25 cellular contexts compared by ENCODE assay signal in the genomic region with DNA sequence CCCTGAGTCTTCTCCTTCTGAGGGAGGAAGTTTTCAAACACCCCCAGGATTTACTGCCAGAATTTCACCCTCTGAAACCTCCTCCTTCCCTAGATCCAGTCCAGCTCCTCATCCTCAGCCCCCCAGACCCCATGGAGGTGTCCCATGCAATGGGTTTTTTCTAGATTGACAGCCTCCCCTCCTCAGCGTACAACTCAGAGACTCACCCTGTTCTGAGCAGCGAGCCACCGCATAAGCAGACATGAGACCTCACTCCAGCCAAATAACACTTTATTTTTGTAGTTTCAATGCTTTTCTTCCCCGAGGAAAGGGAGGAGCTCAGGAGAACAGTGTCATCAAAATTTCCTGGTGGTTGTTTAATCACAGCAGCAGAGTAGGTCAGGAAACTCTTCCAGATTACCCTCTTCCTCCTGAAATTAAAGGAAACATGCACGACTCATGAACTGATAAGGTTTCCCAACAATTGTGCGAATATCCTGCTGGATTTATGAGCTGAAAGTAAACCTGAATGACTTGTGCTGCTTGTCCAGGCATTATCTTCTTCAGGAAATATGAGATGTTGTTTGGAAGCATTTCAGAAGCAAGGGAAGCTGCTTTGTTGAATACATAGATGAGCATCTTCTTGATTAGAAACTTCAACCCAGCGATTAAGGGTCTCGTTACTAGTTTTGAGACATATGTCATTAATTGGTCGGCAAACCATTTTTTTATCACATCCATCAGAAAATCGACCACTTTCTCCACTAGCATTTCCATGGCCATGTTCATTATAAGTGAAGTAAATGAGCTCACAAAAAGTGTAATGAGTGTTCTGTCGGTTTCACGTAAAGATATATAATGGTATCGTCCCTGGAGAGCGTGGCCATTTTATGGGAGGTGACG. TPM values are rescaled to one million over a fixed set of nuclear protein-coding genes. Genes with fewer than 3 reads are reported as not detected.
DNase-seq lines count a peak whose midpoint lies in the region; ATAC-seq, FAIRE-seq and TF ChIP-seq lines count a peak whose summit lies in the region.
"Had no signal": no experiment of that assay in that cellular context is flagged by ENCODE, and none has a peak within 500 bp of the region (broad histone marks: within the 10 kb centered on the region; RNA-seq: fewer than 3 reads in every experiment).

No MANE protein-coding gene starts in this region.

- H3K4me1 ChIP-seq in SK-N-SH (ENCODE audit: control insufficient read depth in 1 of 2, insufficient read depth in 2 of 2, low read depth in 1 of 2, low read length in 1 of 2) (no peaks in the 10 kb centered on the region), mesodermal cell (ENCODE audit: control insufficient read depth, insufficient read depth, low read length, poor library complexity, severe bottlenecking) (no peaks in the 10 kb centered on the region), upper lobe of right lung (peaks cover 9% of the 10 kb centered on the region)

- no peaks in the 10 kb centered on the region for H3K9me2 ChIP-seq in SK-N-SH

- DNase-seq in SK-N-SH (no peak), Right ventricle myocardium superior (no peak), upper lobe of right lung (no peak), urothelium cell line (ENCODE audit: low spot score) (no peak), mesenteric fat pad (ENCODE audit: low spot score) (no peak), NCI-H187 (lab: John Stamatoyannopoulos, UW) (no peak)
- DNase-seq: 8988T; activated CD8-positive, alpha-beta memory T cell treated with anti-CD3 and anti-CD28 coated beads for 24 hours; activated naive CD8-positive, alpha-beta T cell treated with anti-CD3 and anti-CD28 coated beads for 36 hours; DMS 273 treated with DMSO at 0.1 percent for 48 hours; effector CD4-positive, alpha-beta T cell; Kasumi-1; kidney glomerular epithelial cell; NCI-H1092 treated with DMSO at 0.1 percent for 48 hours; stimulated activated CD8-positive, alpha-beta memory T cell treated with anti-CD3 and anti-CD28 coated beads, Interleukin-4, amount 100 ng/mL, for 48 hours; T-helper 9 cell had no signal

- CTCF ChIA-PET in SK-N-SH (lab: Yijun Ruan, JAX), result interaction anchor here (0.8 kb wide), 2 partner anchors 30 to 91 kb away, joined by 3 to 4 read pairs; no protein-coding TSS in a partner anchor

- H4K20me1 ChIP-seq in SK-N-SH (ENCODE audit: insufficient read depth), result no peaks in the 10 kb centered on the region
- H4K20me1 ChIP-seq: BLaER1 had no signal

- H3K36me3 ChIP-seq in SK-N-SH (replicated peaks in 1 of 2; ENCODE audit: control insufficient read depth in 1 of 2, insufficient read depth in 2 of 2, low read length in 1 of 2) (no peaks in the 10 kb centered on the region), mesodermal cell (ENCODE audit: control insufficient read depth, insufficient read depth, low read length) (no peaks in the 10 kb centered on the region), upper lobe of right lung (no peaks in the 10 kb centered on the region)
- H3K36me3 ChIP-seq: BLaER1 had no signal

- H3K79me2 ChIP-seq in SK-N-SH (ENCODE audit: insufficient read depth), result no peaks in the 10 kb centered on the region

- TF ChIP-seq RAD21 in SK-N-SH (IDR thresholded peaks at IDR 0.05; ENCODE audit: low read length), result no peak

- no peak overlapping the region for H3K27ac ChIP-seq in SK-N-SH (ENCODE audit: low read depth in 2 of 2, low read length in 1 of 2)
- H3K27ac ChIP-seq in mesodermal cell (ENCODE audit: low read depth, low read length, severe bottlenecking), result no peak overlapping the region
- H3K27ac ChIP-seq in upper lobe of right lung, result peak overlapping the region; percentile 40
- H3K27ac ChIP-seq: BLaER1, SK-N-MC had no signal

- no peaks in the 10 kb centered on the region for H3F3A ChIP-seq in SK-N-SH (replicated peaks; ENCODE audit: insufficient read depth)

- no peak for TF ChIP-seq CTCF in SK-N-SH (IDR thresholded peaks at IDR 0.05)
- TF ChIP-seq CTCF in upper lobe of right lung (IDR thresholded peaks at IDR 0.05), result no peak

- intact Hi-C loops in Right ventricle myocardium superior (cut with DNase I), result no loop called here
- intact Hi-C loops in upper lobe of right lung (cut with DNase I), result no loop called here

- 19% methylated on average over 15 of the region's 15 CpGs for WGBS in SK-N-SH (ENCODE audit: low lambda C conversion rate)
- 78 to 79% methylated on average over 9 to 11 of the region's 15 CpGs for WGBS in mesodermal cell (ENCODE audit: insufficient coverage in 2 of 2), 2 experiments

- H3K9me3 ChIP-seq in SK-N-SH, result no peaks in the 10 kb centered on the region
- H3K9me3 ChIP-seq in mesodermal cell (ENCODE audit: control insufficient read depth, low read length), result no peaks in the 10 kb centered on the region
- no peaks in the 10 kb centered on the region for H3K9me3 ChIP-seq in upper lobe of right lung
- H3K9me3 ChIP-seq: BLaER1 had no signal

- H3K4me3 ChIP-seq in SK-N-SH (ENCODE audit: low read depth in 2 of 2, low read length in 1 of 2) (no peak overlapping the region), mesodermal cell (ENCODE audit: extremely low read depth, insufficient read depth, low read length, poor library complexity, severe bottlenecking) (peak overlapping the region; percentile 10), upper lobe of right lung (peak overlapping the region; percentile 32)
- H3K4me3 ChIP-seq: BLaER1, SK-N-MC had no signal

- no peak overlapping the region for H3K4me2 ChIP-seq in SK-N-SH
- H3K4me2 ChIP-seq: BLaER1 had no signal

- no peak for FAIRE-seq in urothelium cell line (lab: Jason Lieb, UNC)
- FAIRE-seq: GM12891 had no signal

- no peak overlapping the region for H3K9ac ChIP-seq in SK-N-SH
- H3K9ac ChIP-seq: BLaER1 had no signal

- peaks cover 57% of the 10 kb centered on the region for H3K27me3 ChIP-seq in SK-N-SH (ENCODE audit: insufficient read depth)
- peaks cover 7% of the 10 kb centered on the region for H3K27me3 ChIP-seq in upper lobe of right lung
- H3K27me3 ChIP-seq: BLaER1 had no signal

- no peak for TF ChIP-seq EP300 in SK-N-SH (IDR thresholded peaks at IDR 0.05; ENCODE audit: borderline replicate concordance in 1 of 2, low read depth in 1 of 2, low read length in 1 of 2)

- H2AFZ ChIP-seq in SK-N-SH (ENCODE audit: low read depth), result peak overlapping the region; percentile 70; the same call in 1 of the 2 replicates

- ATAC-seq in SK-N-SH treated with all-trans-retinoic acid at 6 μM for 48 hours, result no peak
- ATAC-seq in Right ventricle myocardium superior (ENCODE audit: poor library complexity), result peak; percentile 39
- peak; percentile 25 for ATAC-seq in upper lobe of right lung

- POLR2A ChIA-PET in SK-N-SH (lab: Yijun Ruan, JAX), result no interaction called here

TF ChIP-seq in SK-N-SH, 30 proteins besides CTCF, POLR2A, EP300 and RAD21:
- TF ChIP-seq FOSL2 (IDR thresholded peaks at IDR 0.05; ENCODE audit: borderline replicate concordance, low read depth), result no peak
- no peak for TF ChIP-seq GABPA (IDR thresholded peaks at IDR 0.05; ENCODE audit: low read depth)
- no peak for TF ChIP-seq RFX5 (IDR thresholded peaks at IDR 0.05; ENCODE audit: low read length)
- TF ChIP-seq YY1 (IDR thresholded peaks at IDR 0.05; ENCODE audit: low read depth), result no peak
- no peak for TF ChIP-seq JUND (IDR thresholded peaks at IDR 0.05)
- no peak for TF ChIP-seq PBX3 (IDR thresholded peaks at IDR 0.05)

TF ChIP-seq in SK-N-SH treated with all-trans-retinoic acid at 6 μM for 48 hours, 23 proteins besides CTCF, POLR2A, EP300 and RAD21 (continues in another document):
- TF ChIP-seq, protein P1, sequence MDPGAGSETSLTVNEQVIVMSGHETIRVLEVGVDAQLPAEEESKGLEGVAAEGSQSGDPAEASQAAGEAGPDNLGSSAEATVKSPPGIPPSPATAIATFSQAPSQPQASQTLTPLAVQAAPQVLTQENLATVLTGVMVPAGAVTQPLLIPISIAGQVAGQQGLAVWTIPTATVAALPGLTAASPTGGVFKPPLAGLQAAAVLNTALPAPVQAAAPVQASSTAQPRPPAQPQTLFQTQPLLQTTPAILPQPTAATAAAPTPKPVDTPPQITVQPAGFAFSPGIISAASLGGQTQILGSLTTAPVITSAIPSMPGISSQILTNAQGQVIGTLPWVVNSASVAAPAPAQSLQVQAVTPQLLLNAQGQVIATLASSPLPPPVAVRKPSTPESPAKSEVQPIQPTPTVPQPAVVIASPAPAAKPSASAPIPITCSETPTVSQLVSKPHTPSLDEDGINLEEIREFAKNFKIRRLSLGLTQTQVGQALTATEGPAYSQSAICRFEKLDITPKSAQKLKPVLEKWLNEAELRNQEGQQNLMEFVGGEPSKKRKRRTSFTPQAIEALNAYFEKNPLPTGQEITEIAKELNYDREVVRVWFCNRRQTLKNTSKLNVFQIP (CRISPR knock-in tag; IDR thresholded peaks at IDR 0.05; ENCODE audit: borderline replicate concordance, low read depth), result no peak
- no peak for TF ChIP-seq SNAI2 (CRISPR knock-in tag; IDR thresholded peaks at IDR 0.05)

RNA-seq across cellular contexts. Expression of gene ERICH4, which starts 36.2 kb away (rescaled TPM):
- not detected in 2 replicates for polyA plus RNA-seq in SK-N-SH (2012; rRNA removed)
- 0.03 TPM in 1 of 2 replicates, not detected in the other for polyA plus RNA-seq in SK-N-SH (2012; cell fraction: cytosol; rRNA removed)
- not detected in 2 replicates for polyA plus RNA-seq in SK-N-SH (2012; cell fraction: nucleus; rRNA removed)
- total RNA-seq in Right ventricle myocardium superior (not detected), upper lobe of right lung (not detected), mesenteric fat pad (not detected)
- polyA plus RNA-seq in mesodermal cell (2013, experiment 1 of 2), result not detected
- not detected for polyA plus RNA-seq in mesodermal cell (2013, experiment 2 of 2)
- total RNA-seq: activated naive CD8-positive, alpha-beta T cell treated with anti-CD3 and anti-CD28 coated beads for 36 hours; activated T-helper 1 cell treated with anti-CD3 and anti-CD28 coated beads, Interleukin-12 subunit alpha, Interleukin-12 subunit beta, Interleukin-2, Interleukin-4 antibody, amounts not matched to agents 30 ng/mL and 10 ng/mL and 1 ng/mL, durations not matched to agents 14 hours and 24 hours and 36 hours; myocyte; osteoblast; temporal lobe had no signal

RNA-seq across cellular contexts. Expression of gene DMAC2, which starts 39.4 kb away (rescaled TPM):
- polyA plus RNA-seq in SK-N-SH (2012; rRNA removed), result 70.2 and 71.4 TPM in 2 replicates
- polyA plus RNA-seq in SK-N-SH (2012; cell fraction: cytosol; rRNA removed), result 49.7 and 58.5 TPM in 2 replicates
- 39.9 and 42.8 TPM in 2 replicates for polyA plus RNA-seq in SK-N-SH (2012; cell fraction: nucleus; rRNA removed)
- total RNA-seq in Right ventricle myocardium superior, result 113 TPM
- polyA plus RNA-seq in mesodermal cell (2013, experiment 1 of 2), result 83.4 TPM
- 75.7 TPM for polyA plus RNA-seq in mesodermal cell (2013, experiment 2 of 2)
- 54.9 TPM for total RNA-seq in upper lobe of right lung
- total RNA-seq in mesenteric fat pad, result 33.0 TPM

RNA-seq across cellular contexts. Expression of gene B3GNT8, which starts 51.9 kb away (rescaled TPM):
- polyA plus RNA-seq in SK-N-SH (2012; rRNA removed), result not detected in 2 replicates
- 0.04 TPM in 1 of 2 replicates, not detected in the other for polyA plus RNA-seq in SK-N-SH (2012; cell fraction: cytosol; rRNA removed)
- 0.04 TPM in 2 replicates for polyA plus RNA-seq in SK-N-SH (2012; cell fraction: nucleus; rRNA removed)
- total RNA-seq in Right ventricle myocardium superior (12.5 TPM), upper lobe of right lung (31.3 TPM), mesenteric fat pad (8.1 TPM)
- 2.7 TPM for polyA plus RNA-seq in mesodermal cell (2013, experiment 1 of 2)
- polyA plus RNA-seq in mesodermal cell (2013, experiment 2 of 2), result 3.4 TPM
- total RNA-seq: myocyte had no signal

Comparison
In these comparisons a context has a peak if more than half of its experiments do, and no peak if none do; other contexts are left out.
1. H3K4me3 ChIP-seq: peak in mesodermal cell (single experiment) and upper lobe of right lung (single experiment); none in SK-N-SH (0 of 2).